In genomic region chr7:132773527-132773956, GRCh38 we compare ENCODE assay signal across 18 cellular contexts.
DNase-seq lines count a peak whose midpoint lies in the region; ATAC-seq and TF ChIP-seq lines count a peak whose summit lies in the region.
"Had no signal": no experiment of that assay in that cellular context is flagged by ENCODE, and none has a peak within 500 bp of the region (broad histone marks: within the 10 kb centered on the region; RNA-seq: fewer than 3 reads in every experiment).

No MANE protein-coding gene starts in this region.

- H3K9me2 ChIP-seq in SK-N-SH (no peaks in the 10 kb centered on the region), MM.1S (replicated peaks; ENCODE audit: insufficient read depth, low read length) (no peaks in the 10 kb centered on the region)

- no peak for ATAC-seq in HG03342 (IDR thresholded peaks at IDR 0.05; ENCODE audit: unreplicated experiment)
- no peak for ATAC-seq in GM19324 (IDR thresholded peaks at IDR 0.05; ENCODE audit: low FRiP score, unreplicated experiment)
- ATAC-seq: activated CD8-positive, alpha-beta memory T cell treated with anti-CD3 and anti-CD28 coated beads, Interleukin-2, amount 10 ng/mL, durations not matched to agents 7 days and 5 days; WTC11 had no signal

- POLR2A ChIA-PET in SK-N-SH (lab: Yijun Ruan, JAX) = no interaction called here

- no peak for TF ChIP-seq RAD21 in SK-N-SH (IDR thresholded peaks at IDR 0.05; ENCODE audit: low read length)

- 61% methylated on average over 5 of the region's 5 CpGs for WGBS in SK-N-SH (ENCODE audit: low lambda C conversion rate)

- no peaks in the 10 kb centered on the region for H3F3A ChIP-seq in SK-N-SH (replicated peaks; ENCODE audit: insufficient read depth)
- no peaks in the 10 kb centered on the region for H3F3A ChIP-seq in MM.1S (ENCODE audit: insufficient read depth, low read length)

- H4K20me1 ChIP-seq in SK-N-SH (ENCODE audit: insufficient read depth) = no peaks in the 10 kb centered on the region
- H4K20me1 ChIP-seq in MM.1S (ENCODE audit: insufficient read depth, low read length) = no peaks in the 10 kb centered on the region

- H3K9me3 ChIP-seq in SK-N-SH (0 out of 2 replicates have a peak, but pooled peaks cover 9% of the 10 kb centered on the region), MM.1S (replicated peaks; ENCODE audit: insufficient read depth, low read length) (no peaks in the 10 kb centered on the region), right atrium auricular region (peaks cover 0 to 12% of the 10 kb centered on the region in 2 donors)

- H3K79me2 ChIP-seq in SK-N-SH (ENCODE audit: insufficient read depth) (no peaks in the 10 kb centered on the region), MM.1S (ENCODE audit: low read length) (no peaks in the 10 kb centered on the region)
- H3K79me2 ChIP-seq: hepatocyte had no signal

- H3K27ac ChIP-seq in SK-N-SH (ENCODE audit: low read depth in 2 of 2, low read length in 1 of 2) (no peak overlapping the region), MM.1S (ENCODE audit: low read length) (no peak overlapping the region), right atrium auricular region (no peak overlapping the region)
- H3K27ac ChIP-seq: hepatocyte had no signal

- H2AFZ ChIP-seq in SK-N-SH (ENCODE audit: low read depth) = no peak overlapping the region
- no peak overlapping the region for H2AFZ ChIP-seq in MM.1S (ENCODE audit: low read length)
- H2AFZ ChIP-seq: hepatocyte had no signal

- CTCF ChIA-PET in SK-N-SH (lab: Yijun Ruan, JAX) = interaction anchor here (0.7 to 1.6 kb wide), 3 partner anchors 17 to 63 kb away, joined by 3 to 5 read pairs (median 4); no protein-coding TSS in a partner anchor

- no peak overlapping the region for H3K9ac ChIP-seq in SK-N-SH
- no peak overlapping the region for H3K9ac ChIP-seq in MM.1S (ENCODE audit: low read length)

- H3K4me1 ChIP-seq in SK-N-SH (ENCODE audit: control insufficient read depth in 1 of 2, insufficient read depth in 2 of 2, low read depth in 1 of 2, low read length in 1 of 2) (peaks cover 0 to 4% of the 10 kb centered on the region in 2 experiments; a peak in 2 of 4 replicates), MM.1S (ENCODE audit: low read length) (no peaks in the 10 kb centered on the region), right atrium auricular region (no peaks in the 10 kb centered on the region)

- DNase-seq in AG09319 (ENCODE audit: extremely low read depth, low read depth) = peak; percentile 38
- DNase-seq in GM04504 (ENCODE audit: low read depth) = peak; percentile 83
- no peak for DNase-seq in SK-N-SH
- peak; percentile 93 for DNase-seq in fibroblast of peridontal ligament (ENCODE audit: extremely low read depth)
- DNase-seq in MM.1S = no peak
- no peak for DNase-seq in right atrium auricular region (ENCODE audit: low spot score)
- DNase-seq: activated CD8-positive, alpha-beta memory T cell treated with anti-CD3 and anti-CD28 coated beads, Interleukin-2, amount 10 ng/mL, durations not matched to agents 7 days and 5 days; activated naive CD8-positive, alpha-beta T cell treated with anti-CD3 and anti-CD28 coated beads, Interleukin-2, amount 10 ng/mL, durations not matched to agents 7 days and 5 days; CD4-positive, alpha-beta T cell; KG1; NCI-H187; NCI-H526; nucleus accumbens; stimulated activated CD4-positive, alpha-beta T cell treated with anti-CD3 and anti-CD28 coated beads, Interleukin-12 subunit alpha, Interleukin-12 subunit beta, amount 100 ng/mL, for 4 hours had no signal

- H3K27me3 ChIP-seq in SK-N-SH (ENCODE audit: insufficient read depth) = no peaks in the 10 kb centered on the region
- H3K27me3 ChIP-seq in MM.1S (replicated peaks; ENCODE audit: insufficient read depth, low read length) = no peaks in the 10 kb centered on the region
- H3K27me3 ChIP-seq in right atrium auricular region = no peaks in the 10 kb centered on the region
- H3K27me3 ChIP-seq: hepatocyte had no signal

- TF ChIP-seq EP300 in SK-N-SH (IDR thresholded peaks at IDR 0.05; ENCODE audit: borderline replicate concordance in 1 of 2, low read depth in 1 of 2, low read length in 1 of 2) = peak in 1 of 2 experiments; percentile 46; a peak in 1 of 4 replicates

- H3K36me3 ChIP-seq in SK-N-SH (replicated peaks in 1 of 2; ENCODE audit: control insufficient read depth in 1 of 2, insufficient read depth in 2 of 2, low read length in 1 of 2) = no peaks in the 10 kb centered on the region
- H3K36me3 ChIP-seq in MM.1S (replicated peaks; ENCODE audit: insufficient read depth, low read length) = no peaks in the 10 kb centered on the region
- no peaks in the 10 kb centered on the region for H3K36me3 ChIP-seq in right atrium auricular region

- H3K4me2 ChIP-seq in SK-N-SH = no peak overlapping the region
- no peak overlapping the region for H3K4me2 ChIP-seq in MM.1S (ENCODE audit: low read depth, low read length)
- H3K4me2 ChIP-seq: hepatocyte had no signal

- TF ChIP-seq CTCF in AG09319 (IDR thresholded peaks at IDR 0.05; ENCODE audit: low read depth, low read length) = no peak
- TF ChIP-seq CTCF in SK-N-SH (IDR thresholded peaks at IDR 0.05) = no peak
- TF ChIP-seq CTCF in MM.1S (IDR thresholded peaks at IDR 0.05; ENCODE audit: low read length) = no peak
- no peak for TF ChIP-seq CTCF in right atrium auricular region (IDR thresholded peaks at IDR 0.05)

- H3K4me3 ChIP-seq in SK-N-SH (ENCODE audit: low read depth in 2 of 2, low read length in 1 of 2) = no peak overlapping the region
- H3K4me3 ChIP-seq in MM.1S (ENCODE audit: low read length) = no peak overlapping the region
- no peak overlapping the region for H3K4me3 ChIP-seq in right atrium auricular region
- H3K4me3 ChIP-seq: hepatocyte had no signal

TF ChIP-seq in SK-N-SH, 30 proteins besides CTCF, POLR2A, EP300 and RAD21:
- no peak for TF ChIP-seq RFX5 (IDR thresholded peaks at IDR 0.05; ENCODE audit: low read length)
- TF ChIP-seq GABPA (IDR thresholded peaks at IDR 0.05; ENCODE audit: low read depth) = no peak
- TF ChIP-seq JUND (IDR thresholded peaks at IDR 0.05) = 0 out of 2 replicates have a peak, but pooled peaks have one; percentile 17
- TF ChIP-seq, protein P1, sequence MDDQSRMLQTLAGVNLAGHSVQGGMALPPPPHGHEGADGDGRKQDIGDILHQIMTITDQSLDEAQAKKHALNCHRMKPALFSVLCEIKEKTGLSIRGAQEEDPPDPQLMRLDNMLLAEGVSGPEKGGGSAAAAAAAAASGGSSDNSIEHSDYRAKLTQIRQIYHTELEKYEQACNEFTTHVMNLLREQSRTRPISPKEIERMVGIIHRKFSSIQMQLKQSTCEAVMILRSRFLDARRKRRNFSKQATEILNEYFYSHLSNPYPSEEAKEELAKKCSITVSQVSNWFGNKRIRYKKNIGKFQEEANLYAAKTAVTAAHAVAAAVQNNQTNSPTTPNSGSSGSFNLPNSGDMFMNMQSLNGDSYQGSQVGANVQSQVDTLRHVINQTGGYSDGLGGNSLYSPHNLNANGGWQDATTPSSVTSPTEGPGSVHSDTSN (IDR thresholded peaks at IDR 0.05) = peak; percentile 67; the same call in 1 of the 2 replicates
- TF ChIP-seq RCOR1 (IDR thresholded peaks at IDR 0.05; ENCODE audit: low read length) = 0 out of 2 replicates have a peak, but pooled peaks have one; percentile 16
- peak; percentile 49; the same call in 1 of the 2 replicates for TF ChIP-seq TCF12 (IDR thresholded peaks at IDR 0.05)
- no peak for TF ChIP-seq FOXM1 (IDR thresholded peaks at IDR 0.05; ENCODE audit: low read depth)
- no peak for TF ChIP-seq POLR2AphosphoS5 (IDR thresholded peaks at IDR 0.05; ENCODE audit: low read depth, low read length)

Comparison
In these comparisons a context has a peak if more than half of its experiments do, and no peak if none do; other contexts are left out.
1. DNase-seq: peak in AG09319 (single experiment), GM04504 (single experiment) and fibroblast of peridontal ligament (single experiment); none in SK-N-SH (single experiment), MM.1S (single experiment) and right atrium auricular region (single experiment).